In the genomic region with DNA sequence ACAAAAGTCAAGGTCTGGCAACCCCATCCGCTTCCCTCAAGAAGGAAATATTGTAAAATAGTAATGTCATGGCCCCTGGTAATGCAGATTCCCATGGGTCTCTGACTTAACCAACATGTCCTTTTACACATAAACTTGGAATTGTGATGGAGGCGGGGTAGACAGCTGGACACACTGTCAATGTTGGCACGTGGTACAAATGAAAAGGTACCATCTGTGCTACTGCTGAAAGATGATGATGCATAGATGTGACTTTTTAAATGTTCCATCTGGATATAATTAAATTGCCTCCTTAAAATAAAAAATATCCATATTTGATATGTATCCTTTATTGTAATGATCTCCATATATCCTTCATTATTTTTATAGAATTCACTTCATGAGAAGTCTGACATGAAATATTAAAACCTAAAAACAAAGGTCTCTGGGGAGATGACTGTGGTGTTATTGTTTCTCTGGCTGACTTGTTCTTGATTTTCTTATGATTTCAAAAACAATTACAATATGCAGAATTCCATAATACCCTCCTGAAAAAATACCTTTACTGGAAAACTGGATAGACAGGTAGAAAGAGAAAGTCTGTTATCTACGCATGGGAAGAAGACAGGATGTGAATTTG, we compare ENCODE assay signal across 23 cellular contexts.
DNase-seq lines count a peak whose midpoint lies in the region; ATAC-seq, FAIRE-seq and TF ChIP-seq lines count a peak whose summit lies in the region.
"Had no signal": no experiment of that assay in that cellular context is flagged by ENCODE, and none has a peak within 500 bp of the region (broad histone marks: within the 10 kb centered on the region; RNA-seq: fewer than 3 reads in every experiment).

No MANE protein-coding gene starts in this region.

- no peaks in the 10 kb centered on the region for H3K27me3 Mint-ChIP-seq in brain
- H3K27me3 Mint-ChIP-seq: B cell; stimulated activated memory B cell treated with anti-CD40 and anti-IgM and Interleukin-4, amounts not matched to agents 10 μg/mL and 1 μg/mL and 100 μg/mL, for 72 hours had no signal

- peak overlapping the region in 4 of 5 experiments; percentile 1 to 51 (median 3) for H3K4me3 Mint-ChIP-seq in brain
- H3K4me3 Mint-ChIP-seq: B cell; immature natural killer cell; stimulated activated memory B cell treated with anti-CD40 and anti-IgM and Interleukin-4, amounts not matched to agents 10 μg/mL and 1 μg/mL and 100 μg/mL, for 72 hours had no signal

- no peak for TF ChIP-seq RAD21 in A549 (conservative IDR thresholded peaks at IDR 0.05 in 1 of 2, IDR thresholded peaks at IDR 0.05 in 1 of 2)

- intact Hi-C loops in transverse colon (cut with DNase I; ENCODE audit: low total_unique reads): no loop called here

- peak overlapping the region; percentile 84 for H3K4me2 ChIP-seq in A549
- H3K4me2 ChIP-seq: hepatocyte had no signal

- TF ChIP-seq EP300 in A549 (IDR thresholded peaks at IDR 0.05): no peak
- no peak for TF ChIP-seq EP300 in transverse colon (IDR thresholded peaks at IDR 0.05; ENCODE audit: low read depth)

- CTCF ChIA-PET in A549 (lab: Yijun Ruan, JAX): interaction anchor here (1.1 to 2.3 kb wide), 3 partner anchors 9 to 351 kb away, joined by 4 to 9 read pairs (median 6); no protein-coding TSS in a partner anchor

- no peak overlapping the region for H3K4me3 ChIP-seq in A549
- H3K4me3 ChIP-seq in transverse colon: no peak overlapping the region
- H3K4me3 ChIP-seq: cardiac muscle cell, hepatocyte, psoas muscle, skin epidermis had no signal

- no peaks in the 10 kb centered on the region for H3K27me3 ChIP-seq in transverse colon
- H3K27me3 ChIP-seq: cardiac muscle cell, hepatocyte, MG63 had no signal

- no peaks in the 10 kb centered on the region for H3K36me3 Mint-ChIP-seq in brain
- H3K36me3 Mint-ChIP-seq: stimulated activated memory B cell treated with anti-CD40 and anti-IgM and Interleukin-4, amounts not matched to agents 10 μg/mL and 1 μg/mL and 100 μg/mL, for 72 hours had no signal

- ATAC-seq in A549: no peak
- peak; percentile 32 for ATAC-seq in left lobe of liver
- no peak for ATAC-seq in GM18861 (IDR thresholded peaks at IDR 0.05; ENCODE audit: unreplicated experiment)
- ATAC-seq: foreskin keratinocyte; HCT116; psoas muscle; stimulated activated memory B cell treated with anti-CD40 and anti-IgM and Interleukin-4, amounts not matched to agents 10 μg/mL and 1 μg/mL and 100 μg/mL, for 72 hours had no signal

- TF ChIP-seq CTCF in A549 (IDR thresholded peaks at IDR 0.05) (no peak), brain (conservative IDR thresholded peaks at IDR 0.05) (no peak), transverse colon (IDR thresholded peaks at IDR 0.05) (no peak)

- DNase-seq in A549 (ENCODE audit: low read depth in 1 of 2, low spot score in 1 of 2) (no peak), NCI-H446 treated with DMSO at 0.1 percent for 48 hours (lab: John Stamatoyannopoulos, UW) (peak; percentile 94), left lobe of liver (ENCODE audit: low spot score) (no peak), NCI-H128 (lab: John Stamatoyannopoulos, UW; ENCODE audit: unreplicated experiment) (no peak), transverse colon (no peak), NCI-H146 (lab: John Stamatoyannopoulos, UW) (no peak)
- DNase-seq: activated T-cell treated with anti-CD3 and anti-CD28 coated beads, Interleukin-2, amount 50 U/mL, for 1 hour; dermis blood vessel endothelial cell; foreskin keratinocyte; immature natural killer cell; MG63; NCI-H1436 treated with DMSO at 0.1 percent for 48 hours; psoas muscle; stimulated activated CD4-positive, alpha-beta T cell treated with anti-CD3 and anti-CD28 coated beads, Interleukin-2, amount 100 ng/mL, for 24 hours had no signal

- FAIRE-seq in A549 (lab: Jason Lieb, UNC): peak; percentile 59
- FAIRE-seq: endothelial cell of umbilical vein had no signal

- H3K4me1 ChIP-seq in A549 (peaks cover 36% of the 10 kb centered on the region), transverse colon (no peaks in the 10 kb centered on the region)
- H3K4me1 ChIP-seq: foreskin keratinocyte, psoas muscle had no signal

- POLR2A ChIA-PET in A549 (lab: Yijun Ruan, JAX): interaction anchor here (1.6 to 2.0 kb wide), 2 partner anchors 22 to 104 kb away, joined by 5 to 14 read pairs; no protein-coding TSS in a partner anchor

- in situ Hi-C loops in transverse colon (cut with MboI; ENCODE audit: low pct_ligation_motif_present in 1 of 4, low pct_unique_long_range_greater_than_20kb in 1 of 4, low sequenced_read_pairs in 3 of 4): no loop called here

- H3K4me1 Mint-ChIP-seq in brain: peaks cover 62% of the 10 kb centered on the region
- H3K4me1 Mint-ChIP-seq: B cell; immature natural killer cell; stimulated activated memory B cell treated with anti-CD40 and anti-IgM and Interleukin-4, amounts not matched to agents 10 μg/mL and 1 μg/mL and 100 μg/mL, for 72 hours had no signal

- WGBS in A549 (ENCODE audit: missing lambda C conversion rate): 87% methylated on average over 4 of the region's 4 CpGs
- WGBS in transverse colon (ENCODE audit: low coverage in 1 of 2), 2 donors: 79 to 95% methylated on average over 4 of the region's 4 CpGs

- no peaks in the 10 kb centered on the region for H3K9me3 ChIP-seq in A549
- H3K9me3 ChIP-seq in transverse colon: no peaks in the 10 kb centered on the region
- H3K9me3 ChIP-seq: MG63, psoas muscle had no signal

- H3K36me3 ChIP-seq in transverse colon: no peaks in the 10 kb centered on the region
- H3K36me3 ChIP-seq: cardiac muscle cell, MG63 had no signal

- peak overlapping the region; percentile 6 to 97 (median 91) for H3K27ac Mint-ChIP-seq in brain
- H3K27ac Mint-ChIP-seq: B cell; immature natural killer cell; stimulated activated memory B cell treated with anti-CD40 and anti-IgM and Interleukin-4, amounts not matched to agents 10 μg/mL and 1 μg/mL and 100 μg/mL, for 72 hours had no signal

- peak overlapping the region; percentile 87 to 91 for H3K27ac ChIP-seq in A549
- H3K27ac ChIP-seq in transverse colon: no peak overlapping the region
- H3K27ac ChIP-seq: cardiac muscle cell, foreskin keratinocyte, hepatocyte, psoas muscle, skin epidermis had no signal

- TF ChIP-seq POLR2A in A549 (IDR thresholded peaks at IDR 0.05; ENCODE audit: low read length) (no peak), transverse colon (IDR thresholded peaks at IDR 0.05) (no peak)

- H3K9me3 Mint-ChIP-seq in brain: no peaks in the 10 kb centered on the region
- H3K9me3 Mint-ChIP-seq: immature natural killer cell; stimulated activated memory B cell treated with anti-CD40 and anti-IgM and Interleukin-4, amounts not matched to agents 10 μg/mL and 1 μg/mL and 100 μg/mL, for 72 hours had no signal

TF ChIP-seq in A549, 52 proteins besides CTCF, POLR2A, EP300 and RAD21:
- no peak for TF ChIP-seq TFCP2L1 (CRISPR knock-in tag; IDR thresholded peaks at IDR 0.05)

Comparison
In these comparisons a context has a peak if more than half of its experiments do, and no peak if none do; other contexts are left out.
1. H3K27ac ChIP-seq: peak in A549 (2 of 2); none in transverse colon (0 of 4).